Comparison of ENCODE assay signal across 18 cellular contexts in genomic region chr10:131213651-131214505, GRCh38.
DNase-seq lines count a peak whose midpoint lies in the region; ATAC-seq and TF ChIP-seq lines count a peak whose summit lies in the region.
"Had no signal": no experiment of that assay in that cellular context is flagged by ENCODE, and none has a peak within 500 bp of the region (broad histone marks: within the 10 kb centered on the region; RNA-seq: fewer than 3 reads in every experiment).

No MANE protein-coding gene starts in this region.

- no peaks in the 10 kb centered on the region for H3K9me3 Mint-ChIP-seq in stimulated activated naive CD8-positive, alpha-beta T cell treated with anti-CD3 and anti-CD28 coated beads, Interleukin-15, amount 100 ng/mL, for 72 hours
- peaks cover 46% of the 10 kb centered on the region for H3K9me3 Mint-ChIP-seq in osteocyte (ENCODE audit: unreplicated experiment)
- H3K9me3 Mint-ChIP-seq: CD4-positive, alpha-beta T cell had no signal

- H3K4me3 ChIP-seq in brain microvascular endothelial cell (ENCODE audit: low read depth, low read length): no peak overlapping the region
- H3K4me3 ChIP-seq: GM12878 had no signal

- no peaks in the 10 kb centered on the region for H3K36me3 ChIP-seq in brain microvascular endothelial cell (replicated peaks)

- no peak for ATAC-seq in stimulated activated naive CD8-positive, alpha-beta T cell treated with anti-CD3 and anti-CD28 coated beads, Interleukin-15, amount 100 ng/mL, for 72 hours
- no peak for ATAC-seq in stimulated activated naive CD8-positive, alpha-beta T cell treated with anti-CD3 and anti-CD28 coated beads, Interleukin-15, Interleukin-2, amounts not matched to agents 100 U/mL and 50 U/mL, for 24 hours
- ATAC-seq: GM12878, PC-3 had no signal

- TF ChIP-seq CTCF in osteocyte (IDR thresholded peaks at IDR 0.05) (no peak), brain microvascular endothelial cell (IDR thresholded peaks at IDR 0.05; ENCODE audit: low read depth, low read length, missing control alignments) (no peak)

- H3K27me3 Mint-ChIP-seq in stimulated activated naive CD8-positive, alpha-beta T cell treated with anti-CD3 and anti-CD28 coated beads, Interleukin-15, amount 100 ng/mL, for 72 hours: peaks cover under 1% of the 10 kb centered on the region
- H3K27me3 Mint-ChIP-seq in osteocyte (ENCODE audit: unreplicated experiment): no peaks in the 10 kb centered on the region
- H3K27me3 Mint-ChIP-seq: CD4-positive, alpha-beta T cell had no signal

- H3K4me3 Mint-ChIP-seq in stimulated activated naive CD8-positive, alpha-beta T cell treated with anti-CD3 and anti-CD28 coated beads, Interleukin-15, amount 100 ng/mL, for 72 hours: no peak overlapping the region
- no peak overlapping the region for H3K4me3 Mint-ChIP-seq in osteocyte (ENCODE audit: unreplicated experiment)
- H3K4me3 Mint-ChIP-seq: CD4-positive, alpha-beta T cell had no signal

- H3K36me3 Mint-ChIP-seq in osteocyte (ENCODE audit: unreplicated experiment): no peaks in the 10 kb centered on the region

- H3K27ac Mint-ChIP-seq in stimulated activated naive CD8-positive, alpha-beta T cell treated with anti-CD3 and anti-CD28 coated beads, Interleukin-15, amount 100 ng/mL, for 72 hours: peak overlapping the region; percentile 17 to 77
- no peak overlapping the region for H3K27ac Mint-ChIP-seq in osteocyte (ENCODE audit: unreplicated experiment)
- H3K27ac Mint-ChIP-seq: CD4-positive, alpha-beta T cell had no signal

- DNase-seq in stimulated activated naive CD8-positive, alpha-beta T cell treated with anti-CD3 and anti-CD28 coated beads, Interleukin-15, amount 100 ng/mL, for 72 hours: no peak
- no peak for DNase-seq in stimulated activated naive CD8-positive, alpha-beta T cell treated with anti-CD3 and anti-CD28 coated beads, Interleukin-15, Interleukin-2, amounts not matched to agents 100 U/mL and 50 U/mL, for 24 hours
- DNase-seq in islet precursor cell (peak; percentile 54), osteocyte (ENCODE audit: extremely low spot score, unreplicated experiment) (peak; percentile 53), KBM-7 (no peak), DMS79 treated with DMSO at 0.1 percent for 48 hours (lab: John Stamatoyannopoulos, UW) (no peak), OCI-M1 (lab: John Stamatoyannopoulos, UW) (no peak), brain microvascular endothelial cell (no peak)
- DNase-seq: Calu3; CD4-positive, alpha-beta T cell; Karpas-422; NCI-H1436; NCI-H2081; NCI-H345; NCI-H526 treated with DMSO at 0.1 percent for 48 hours; PC-3; Right ventricle myocardium superior had no signal

- in situ Hi-C loops in KBM-7 (cut with MboI; ENCODE audit: low pct_unique_long_range_greater_than_20kb, low sequenced_read_pairs): no loop called here
- in situ Hi-C loops in brain microvascular endothelial cell (cut with HindIII; ENCODE audit: low pct_ligation_motif_present, low sequenced_read_pairs): no loop called here

- no peaks in the 10 kb centered on the region for H3K27me3 ChIP-seq in brain microvascular endothelial cell (replicated peaks)

- no peak overlapping the region for H3K27ac ChIP-seq in brain microvascular endothelial cell

- no peaks in the 10 kb centered on the region for H3K4me1 Mint-ChIP-seq in stimulated activated naive CD8-positive, alpha-beta T cell treated with anti-CD3 and anti-CD28 coated beads, Interleukin-15, amount 100 ng/mL, for 72 hours
- no peaks in the 10 kb centered on the region for H3K4me1 Mint-ChIP-seq in osteocyte (ENCODE audit: unreplicated experiment)

Comparison
In these comparisons a context has a peak if more than half of its experiments do, and no peak if none do; other contexts are left out.
1. DNase-seq: peak in islet precursor cell (single experiment) and osteocyte (single experiment); none in stimulated activated naive CD8-positive, alpha-beta T cell treated with anti-CD3 and anti-CD28 coated beads, Interleukin-15, amount 100 ng/mL, for 72 hours (0 of 2), stimulated activated naive CD8-positive, alpha-beta T cell treated with anti-CD3 and anti-CD28 coated beads, Interleukin-15, Interleukin-2, amounts not matched to agents 100 U/mL and 50 U/mL, for 24 hours (single experiment), KBM-7 (single experiment), DMS79 treated with DMSO at 0.1 percent for 48 hours (single experiment), OCI-M1 (single experiment) and brain microvascular endothelial cell (single experiment).